ENCODE assay signal across 21 cellular contexts in genomic region chr4:100555791-100556190, GRCh38. TPM values are rescaled to one million over a fixed set of nuclear protein-coding genes. Genes with fewer than 3 reads are reported as not detected.
"Had no signal": no experiment of that assay in that cellular context is flagged by ENCODE, and none has a peak within 500 bp of the region (broad histone marks: within the 10 kb centered on the region; RNA-seq: fewer than 3 reads in every experiment).

No MANE protein-coding gene starts in this region.

- ATAC-seq: activated CD8-positive, alpha-beta memory T cell treated with anti-CD3 and anti-CD28 coated beads, Interleukin-2, amount 10 ng/mL, durations not matched to agents 7 days and 5 days; foreskin keratinocyte; left lobe of liver; right cardiac atrium; WTC11 had no signal

- H3K4me3 ChIP-seq: esophagus muscularis mucosa, lung, prostate gland, skin epidermis, stomach, vagina had no signal

- DNase-seq: activated CD4-positive, alpha-beta memory T cell treated with anti-CD3 and anti-CD28 coated beads, Interleukin-2, amount 10 ng/mL, durations not matched to agents 7 days and 5 days; activated CD4-positive, alpha-beta T cell treated with anti-CD3 and anti-CD28 coated beads for 48 hours; activated CD8-positive, alpha-beta memory T cell treated with anti-CD3 and anti-CD28 coated beads, Interleukin-2, amount 10 ng/mL, durations not matched to agents 7 days and 5 days; amniotic stem cell; foreskin keratinocyte; glutamatergic neuron; hippocampal formation; islet precursor cell; right cardiac atrium; stimulated activated CD4-positive, alpha-beta T cell treated with anti-CD3 and anti-CD28 coated beads, Interleukin-15, amount 100 ng/mL, for 24 hours; stimulated activated CD4-positive, alpha-beta T cell treated with anti-CD3 and anti-CD28 coated beads, Interleukin-2, amount 100 ng/mL, for 48 hours; stomach; trophoblast cell had no signal

RNA-seq across cellular contexts. Expression of gene EMCN, which starts 38.0 kb away (rescaled TPM):
- total RNA-seq: activated CD4-positive, alpha-beta memory T cell treated with anti-CD3 and anti-CD28 coated beads, Interleukin-2, amount 10 ng/mL, durations not matched to agents 7 days and 5 days; activated CD8-positive, alpha-beta memory T cell treated with anti-CD3 and anti-CD28 coated beads, Interleukin-2, amount 10 ng/mL, durations not matched to agents 7 days and 5 days; foreskin keratinocyte; T-helper 2 cell treated with Interferon-gamma antibody and Interleukin-4, amounts not matched to agents 100 ng/mL and 5 ng/mL, for 36 hours; WTC11 had no signal
